8 cellular contexts compared by ENCODE assay signal in genomic region chr6:44257007-44257752, GRCh38. TPM values are rescaled to one million over a fixed set of nuclear protein-coding genes. Genes with fewer than 3 reads are reported as not detected.
A peak's percentile ranks its signal among the peaks of the same experiment; 100 is the strongest.
DNase-seq lines count a peak whose midpoint lies in the region; TF ChIP-seq lines count a peak whose summit lies in the region.

Gene SLC35B2, minus strand, starts transcription at chr6:44257528. Its CDS starts 118 bp downstream, at chr6:44257410.

- H3K27me3 ChIP-seq in GM23248 (replicated peaks; ENCODE audit: insufficient read depth): no peaks in the 10 kb centered on the region
- no peaks in the 10 kb centered on the region for H3K27me3 ChIP-seq in ascending aorta
- H3K27me3 ChIP-seq in right atrium auricular region: no peaks in the 10 kb centered on the region

- peaks cover 22% of the 10 kb centered on the region for H3K36me3 ChIP-seq in GM23248 (ENCODE audit: low read depth)
- H3K36me3 ChIP-seq in ascending aorta: peaks cover 29 to 30% of the 10 kb centered on the region in 2 donors
- H3K36me3 ChIP-seq in right atrium auricular region: peaks cover 33% of the 10 kb centered on the region

- no peaks in the 10 kb centered on the region for H3K9me3 ChIP-seq in GM23248 (ENCODE audit: low read depth)
- no peaks in the 10 kb centered on the region for H3K9me3 ChIP-seq in ascending aorta
- H3K9me3 ChIP-seq in right atrium auricular region: no peaks in the 10 kb centered on the region

- H3K4me3 Mint-ChIP-seq in progenitor cell of endocrine pancreas (ENCODE audit: low read depth): peak within 1 kb of the TSS; percentile 91

- H4K20me1 ChIP-seq in GM23248 (ENCODE audit: insufficient read depth): peaks cover 2% of the 10 kb centered on the region; the same call in 1 of the 2 replicates

- peak within 1 kb of the TSS; percentile 97 for H3K4me2 ChIP-seq in GM23248 (ENCODE audit: unreplicated experiment)

- H3F3A ChIP-seq in GM23248 (ENCODE audit: insufficient read depth): peaks cover 48% of the 10 kb centered on the region

- H2AFZ ChIP-seq in GM23248: peak within 1 kb of the TSS; percentile 95

- H3K27ac ChIP-seq in GM23248 (peak within 1 kb of the TSS; percentile 65), ascending aorta (peak within 1 kb of the TSS; percentile 73 to 87), right atrium auricular region (peak within 1 kb of the TSS; percentile 93 to 94)

- no peaks in the 10 kb centered on the region for H3K9me3 Mint-ChIP-seq in progenitor cell of endocrine pancreas (ENCODE audit: low read depth)

- H3K9ac ChIP-seq in GM23248: peak within 1 kb of the TSS; percentile 94

- peaks cover 46% of the 10 kb centered on the region for H3K79me2 ChIP-seq in GM23248 (ENCODE audit: insufficient read depth)

- peaks cover 28% of the 10 kb centered on the region for H3K4me1 Mint-ChIP-seq in progenitor cell of endocrine pancreas (ENCODE audit: low read depth)

- H3K4me3 ChIP-seq in GM23248 (peak within 1 kb of the TSS; percentile 100), ascending aorta (peak within 1 kb of the TSS; percentile 77 to 79), right atrium auricular region (peak within 1 kb of the TSS; percentile 85 to 88)

- H3K9me2 ChIP-seq in GM23248 (ENCODE audit: insufficient read depth): no peaks in the 10 kb centered on the region

- peak; percentile 85 for TF ChIP-seq CTCF in LNCAP (IDR thresholded peaks at IDR 0.05)
- peak in 2 of 3 experiments; percentile 51 to 93 for TF ChIP-seq CTCF in ascending aorta (IDR thresholded peaks at IDR 0.05)
- TF ChIP-seq CTCF in right atrium auricular region (IDR thresholded peaks at IDR 0.05): peak; percentile 81 to 95
- peak; percentile 82 for TF ChIP-seq CTCF in progenitor cell of endocrine pancreas (IDR thresholded peaks at IDR 0.05; ENCODE audit: unreplicated experiment)

- in situ Hi-C loops in GM23248 (cut with MboI): no loop called here

- DNase-seq in GM03348 (ENCODE audit: low spot score): peak; percentile 95
- DNase-seq in GM23248: peak; percentile 84
- peak; percentile 65 for DNase-seq in SW480 (ENCODE audit: low spot score)
- peak in 1 of 2 donors; percentile 81 for DNase-seq in ascending aorta (ENCODE audit: low spot score in 2 of 2)
- DNase-seq in right atrium auricular region (ENCODE audit: low spot score): no peak
- DNase-seq in progenitor cell of endocrine pancreas (ENCODE audit: low spot score, unreplicated experiment): peak; percentile 65
- DNase-seq in 8988T: no peak

- peaks cover 10% of the 10 kb centered on the region; the same call in 1 of the 2 replicates for H3K4me1 ChIP-seq in GM23248 (ENCODE audit: insufficient read depth)
- peaks cover 0 to 13% of the 10 kb centered on the region in 2 donors for H3K4me1 ChIP-seq in ascending aorta
- peaks cover 0 to 20% of the 10 kb centered on the region in 2 donors for H3K4me1 ChIP-seq in right atrium auricular region

- intact Hi-C loops in ascending aorta (cut with DNase I): loop anchor here (1.0 to 2.0 kb wide), 3 partner anchors 18 to 85 kb away; partner anchors contain the start of gene SLC29A1

- peak within 1 kb of the TSS; percentile 92 for H3K27ac Mint-ChIP-seq in progenitor cell of endocrine pancreas

- no peaks in the 10 kb centered on the region for H3K27me3 Mint-ChIP-seq in progenitor cell of endocrine pancreas

- WGBS in GM23248 (ENCODE audit: low coverage in 1 of 2, low lambda C conversion rate in 2 of 2, missing lambda C conversion rate in 2 of 2), 2 experiments: 1 to 2% methylated on average over 26 to 76 of the region's 80 CpGs

- H3K36me3 Mint-ChIP-seq in progenitor cell of endocrine pancreas (ENCODE audit: insufficient read depth): peaks cover 24% of the 10 kb centered on the region

RNA-seq across cellular contexts. Expression of gene SLC35B2, which starts in this region (rescaled TPM):
- total RNA-seq in GM23248 (2014; rRNA removed; shearing (Covaris generic)): 106 and 114 TPM in 2 replicates
- 101 and 103 TPM in 2 replicates for polyA plus RNA-seq in GM23248 (2016; fragmentation: Nextera tagmentation; extraction: Ambion mirVana)
- total RNA-seq in ascending aorta (9.9 TPM), right atrium auricular region (10 to 100 TPM; 23.0 to 23.7 TPM), progenitor cell of endocrine pancreas (45.9 and 50.3 TPM in 2 replicates)

Comparison
In these comparisons a context has a peak if more than half of its experiments do, and no peak if none do; other contexts are left out.
1. DNase-seq: peak in GM03348 (single experiment), GM23248 (single experiment), SW480 (single experiment) and progenitor cell of endocrine pancreas (single experiment); none in right atrium auricular region (single experiment) and 8988T (single experiment).
2. Peak in every context shown above with its lines, with median percentiles within 50 percentile points of each other: H3K27ac ChIP-seq, H3K4me3 ChIP-seq and CTCF ChIP-seq.